1 cellular context compared by ENCODE assay signal in the genomic region with DNA sequence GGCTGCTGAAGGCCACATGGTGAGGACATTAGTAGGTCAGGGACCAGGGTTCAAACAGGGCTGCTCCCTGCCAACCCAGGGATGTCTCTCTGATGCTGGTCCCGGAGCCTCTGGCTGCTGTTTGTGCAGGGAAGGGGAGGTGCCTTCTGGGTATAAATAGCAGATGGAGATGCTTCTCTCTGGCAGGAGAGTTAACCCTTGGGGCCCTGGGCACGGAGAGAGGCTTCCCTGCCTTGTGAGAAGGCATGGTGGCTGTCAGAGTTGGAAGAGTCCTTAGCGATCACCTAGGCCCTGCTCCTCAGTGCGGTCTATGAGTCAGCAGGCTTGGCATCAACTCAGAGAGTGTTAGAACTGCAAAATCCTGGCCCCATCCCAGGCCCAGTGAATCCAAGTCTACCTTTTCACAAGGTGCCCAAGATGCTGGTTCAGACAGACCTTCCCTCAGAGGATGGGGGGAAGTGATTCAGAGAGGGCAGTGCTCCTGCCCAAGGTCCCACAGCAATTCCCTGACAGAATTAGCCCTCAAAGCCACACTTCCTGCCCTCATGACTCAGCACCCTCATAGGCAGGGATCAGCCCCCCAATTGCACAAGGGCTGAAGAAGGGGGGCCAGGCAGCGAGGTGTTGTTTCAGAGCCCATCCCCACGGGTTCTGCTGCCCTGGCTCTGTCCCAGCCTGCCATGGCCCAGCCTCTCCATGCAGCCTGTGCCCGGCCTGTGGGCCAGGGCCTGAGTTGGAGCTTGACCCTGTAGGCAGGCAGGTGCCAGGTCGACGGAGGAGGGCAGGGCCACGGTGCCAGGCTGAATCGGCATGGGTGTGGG.
TF ChIP-seq lines count a peak whose summit lies in the region.

No MANE protein-coding gene starts in this region.

TF ChIP-seq in GM12878, 131 proteins besides CTCF, POLR2A, EP300 and RAD21 (continued from another document):
- TF ChIP-seq, protein P1, sequence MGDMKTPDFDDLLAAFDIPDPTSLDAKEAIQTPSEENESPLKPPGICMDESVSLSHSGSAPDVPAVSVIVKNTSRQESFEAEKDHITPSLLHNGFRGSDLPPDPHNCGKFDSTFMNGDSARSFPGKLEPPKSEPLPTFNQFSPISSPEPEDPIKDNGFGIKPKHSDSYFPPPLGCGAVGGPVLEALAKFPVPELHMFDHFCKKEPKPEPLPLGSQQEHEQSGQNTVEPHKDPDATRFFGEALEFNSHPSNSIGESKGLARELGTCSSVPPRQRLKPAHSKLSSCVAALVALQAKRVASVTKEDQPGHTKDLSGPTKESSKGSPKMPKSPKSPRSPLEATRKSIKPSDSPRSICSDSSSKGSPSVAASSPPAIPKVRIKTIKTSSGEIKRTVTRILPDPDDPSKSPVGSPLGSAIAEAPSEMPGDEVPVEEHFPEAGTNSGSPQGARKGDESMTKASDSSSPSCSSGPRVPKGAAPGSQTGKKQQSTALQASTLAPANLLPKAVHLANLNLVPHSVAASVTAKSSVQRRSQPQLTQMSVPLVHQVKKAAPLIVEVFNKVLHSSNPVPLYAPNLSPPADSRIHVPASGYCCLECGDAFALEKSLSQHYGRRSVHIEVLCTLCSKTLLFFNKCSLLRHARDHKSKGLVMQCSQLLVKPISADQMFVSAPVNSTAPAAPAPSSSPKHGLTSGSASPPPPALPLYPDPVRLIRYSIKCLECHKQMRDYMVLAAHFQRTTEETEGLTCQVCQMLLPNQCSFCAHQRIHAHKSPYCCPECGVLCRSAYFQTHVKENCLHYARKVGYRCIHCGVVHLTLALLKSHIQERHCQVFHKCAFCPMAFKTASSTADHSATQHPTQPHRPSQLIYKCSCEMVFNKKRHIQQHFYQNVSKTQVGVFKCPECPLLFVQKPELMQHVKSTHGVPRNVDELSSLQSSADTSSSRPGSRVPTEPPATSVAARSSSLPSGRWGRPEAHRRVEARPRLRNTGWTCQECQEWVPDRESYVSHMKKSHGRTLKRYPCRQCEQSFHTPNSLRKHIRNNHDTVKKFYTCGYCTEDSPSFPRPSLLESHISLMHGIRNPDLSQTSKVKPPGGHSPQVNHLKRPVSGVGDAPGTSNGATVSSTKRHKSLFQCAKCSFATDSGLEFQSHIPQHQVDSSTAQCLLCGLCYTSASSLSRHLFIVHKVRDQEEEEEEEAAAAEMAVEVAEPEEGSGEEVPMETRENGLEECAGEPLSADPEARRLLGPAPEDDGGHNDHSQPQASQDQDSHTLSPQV (IDR thresholded peaks at IDR 0.05), result no peak
- no peak for TF ChIP-seq CBX5 (IDR thresholded peaks at IDR 0.05; ENCODE audit: low read depth)
- TF ChIP-seq ETV6 (conservative IDR thresholded peaks at IDR 0.05 in 1 of 2, IDR thresholded peaks at IDR 0.05 in 1 of 2; ENCODE audit: borderline replicate concordance in 1 of 2, low read depth in 1 of 2), result no peak
- TF ChIP-seq MTA3 (IDR thresholded peaks at IDR 0.05; ENCODE audit: borderline replicate concordance, low read length), result no peak
- no peak for TF ChIP-seq BCL11A (IDR thresholded peaks at IDR 0.05; ENCODE audit: low read depth, low read length)
- TF ChIP-seq, protein P2, sequence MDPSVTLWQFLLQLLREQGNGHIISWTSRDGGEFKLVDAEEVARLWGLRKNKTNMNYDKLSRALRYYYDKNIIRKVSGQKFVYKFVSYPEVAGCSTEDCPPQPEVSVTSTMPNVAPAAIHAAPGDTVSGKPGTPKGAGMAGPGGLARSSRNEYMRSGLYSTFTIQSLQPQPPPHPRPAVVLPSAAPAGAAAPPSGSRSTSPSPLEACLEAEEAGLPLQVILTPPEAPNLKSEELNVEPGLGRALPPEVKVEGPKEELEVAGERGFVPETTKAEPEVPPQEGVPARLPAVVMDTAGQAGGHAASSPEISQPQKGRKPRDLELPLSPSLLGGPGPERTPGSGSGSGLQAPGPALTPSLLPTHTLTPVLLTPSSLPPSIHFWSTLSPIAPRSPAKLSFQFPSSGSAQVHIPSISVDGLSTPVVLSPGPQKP (IDR thresholded peaks at IDR 0.05; ENCODE audit: low read depth, low read length), result no peak
- TF ChIP-seq HCFC1 (IDR thresholded peaks at IDR 0.05; ENCODE audit: low read length), result no peak
- no peak for TF ChIP-seq RELA (IDR thresholded peaks at IDR 0.05; ENCODE audit: borderline replicate concordance, partially characterized antibody)
- TF ChIP-seq TCF7 (IDR thresholded peaks at IDR 0.05; ENCODE audit: borderline replicate concordance), result no peak
- TF ChIP-seq, protein P3, sequence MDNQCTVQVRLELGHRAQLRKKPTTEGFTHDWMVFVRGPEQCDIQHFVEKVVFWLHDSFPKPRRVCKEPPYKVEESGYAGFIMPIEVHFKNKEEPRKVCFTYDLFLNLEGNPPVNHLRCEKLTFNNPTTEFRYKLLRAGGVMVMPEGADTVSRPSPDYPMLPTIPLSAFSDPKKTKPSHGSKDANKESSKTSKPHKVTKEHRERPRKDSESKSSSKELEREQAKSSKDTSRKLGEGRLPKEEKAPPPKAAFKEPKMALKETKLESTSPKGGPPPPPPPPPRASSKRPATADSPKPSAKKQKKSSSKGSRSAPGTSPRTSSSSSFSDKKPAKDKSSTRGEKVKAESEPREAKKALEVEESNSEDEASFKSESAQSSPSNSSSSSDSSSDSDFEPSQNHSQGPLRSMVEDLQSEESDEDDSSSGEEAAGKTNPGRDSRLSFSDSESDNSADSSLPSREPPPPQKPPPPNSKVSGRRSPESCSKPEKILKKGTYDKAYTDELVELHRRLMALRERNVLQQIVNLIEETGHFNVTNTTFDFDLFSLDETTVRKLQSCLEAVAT (IDR thresholded peaks at IDR 0.05), result no peak
